1 cellular context compared by ENCODE assay signal in genomic region chr2:112343827-112344585, GRCh38.
TF ChIP-seq lines count a peak whose summit lies in the region.

No MANE protein-coding gene starts in this region.

TF ChIP-seq in HepG2, 621 proteins besides CTCF, POLR2A, EP300 and RAD21 (continued from another document):
- no peak for TF ChIP-seq TCF7L2 (IDR thresholded peaks at IDR 0.05; ENCODE audit: low read depth, low read length)
